17 cellular contexts compared by ENCODE assay signal in genomic region chr14:52783211-52783610, GRCh38.
"Had no signal": no experiment of that assay in that cellular context is flagged by ENCODE, and none has a peak within 500 bp of the region (broad histone marks: within the 10 kb centered on the region; RNA-seq: fewer than 3 reads in every experiment).

No MANE protein-coding gene starts in this region.

- H3K27me3 ChIP-seq: colonic mucosa, hepatocyte, ovary, right atrium auricular region, sigmoid colon had no signal

- H3K4me1 Mint-ChIP-seq: neural crest cell had no signal

- H3K4me2 ChIP-seq: hepatocyte had no signal

- H3K36me3 ChIP-seq: ovary had no signal

- H3K4me3 ChIP-seq: colonic mucosa, hepatocyte, ovary, right atrium auricular region, sigmoid colon had no signal

- H2AFZ ChIP-seq: hepatocyte had no signal

- H3K4me1 ChIP-seq: colonic mucosa, right atrium auricular region, sigmoid colon had no signal

- ATAC-seq: natural killer cell had no signal

- H3K27ac ChIP-seq: colonic mucosa, hepatocyte, ovary, right atrium auricular region, sigmoid colon had no signal

- H3K36me3 Mint-ChIP-seq: natural killer cell had no signal

- H3K9me3 Mint-ChIP-seq: natural killer cell, neural crest cell had no signal

- FAIRE-seq: small intestine had no signal

- DNase-seq: colonic mucosa; dermis blood vessel endothelial cell; erythroblast; foreskin melanocyte; head of caudate nucleus; kidney glomerular epithelial cell; natural killer cell; ovary; sigmoid colon; small intestine; stimulated activated CD4-positive, alpha-beta T cell treated with anti-CD3 and anti-CD28 coated beads, Interleukin-12 subunit alpha, Interleukin-12 subunit beta, amount 100 ng/mL, for 4 hours; stimulated activated CD4-positive, alpha-beta T cell treated with anti-CD3 and anti-CD28 coated beads, Interleukin-2, amount 100 ng/mL, for 48 hours; stimulated activated naive CD4-positive, alpha-beta T cell treated with Interleukin-2 at 50 U/mL for 16 hours; trophoblast cell had no signal

- H3K9me3 ChIP-seq: colonic mucosa, ovary, right atrium auricular region, sigmoid colon had no signal

- H3K27ac Mint-ChIP-seq: natural killer cell had no signal

- H3K4me3 Mint-ChIP-seq: natural killer cell, neural crest cell had no signal
